Comparison of ENCODE assay signal across 1 cellular context in the genomic region with DNA sequence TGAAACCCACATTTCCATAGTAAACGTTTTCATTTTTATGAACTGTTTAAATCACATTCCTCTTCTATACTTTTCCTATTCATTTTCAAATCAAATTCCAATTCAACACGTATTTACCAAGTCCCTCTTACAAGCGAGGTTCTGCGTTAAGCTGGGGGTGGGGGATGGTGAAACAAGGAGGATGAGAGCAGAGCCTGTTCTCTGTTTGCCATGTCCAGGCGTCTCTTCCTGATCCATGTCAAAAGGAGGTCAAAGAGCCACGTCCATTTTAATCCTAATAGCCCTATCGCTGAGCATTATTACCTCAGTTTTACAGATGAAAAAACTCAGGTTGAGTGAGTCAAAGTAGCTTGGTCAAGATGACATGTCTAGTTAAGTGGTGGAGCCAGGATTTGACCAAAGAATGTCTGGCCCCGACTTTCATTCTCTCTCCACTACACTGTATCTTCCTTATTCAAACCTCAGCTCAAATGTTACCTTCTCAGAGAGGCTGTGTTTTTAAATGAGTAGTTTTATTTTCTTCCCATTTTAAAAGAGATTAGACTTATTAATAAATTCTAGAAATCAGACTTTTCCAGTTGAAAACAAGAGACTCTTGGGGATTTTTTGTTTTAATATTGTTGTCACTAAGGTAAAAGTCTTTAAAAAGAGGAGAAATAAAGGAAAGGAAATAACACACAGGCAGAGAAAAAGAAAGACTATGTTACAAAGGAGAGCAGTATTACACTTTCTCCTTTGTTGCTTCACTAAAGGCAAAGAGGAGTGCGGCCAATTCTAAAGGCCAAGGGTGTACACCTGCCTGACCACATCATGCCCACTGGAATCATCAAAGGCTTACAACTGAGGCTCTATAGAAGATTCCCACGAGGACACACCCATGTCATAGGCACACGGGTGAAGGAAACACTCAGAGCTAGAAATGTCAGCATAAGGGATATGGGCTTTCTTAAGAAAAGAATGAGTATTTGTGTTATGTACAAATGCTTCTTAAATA.
TF ChIP-seq lines count a peak whose summit lies in the region.

No MANE protein-coding gene starts in this region.

TF ChIP-seq in H1, 55 proteins besides CTCF, POLR2A, EP300 and RAD21:
- no peak for TF ChIP-seq GABPA (IDR thresholded peaks at IDR 0.05; ENCODE audit: borderline replicate concordance, insufficient read depth, low read length)
- 0 out of 2 replicates have a peak, but pooled peaks have one; percentile 35 for TF ChIP-seq SP1 (IDR thresholded peaks at IDR 0.05; ENCODE audit: low read depth, low read length)
- TF ChIP-seq RBBP5 (IDR thresholded peaks at IDR 0.05; ENCODE audit: borderline replicate concordance, low read depth, low read length) = 0 out of 2 replicates have a peak, but pooled peaks have one; percentile 52
- TF ChIP-seq ASH2L (IDR thresholded peaks at IDR 0.05; ENCODE audit: low read length) = peak; percentile 61
- TF ChIP-seq, protein P1, sequence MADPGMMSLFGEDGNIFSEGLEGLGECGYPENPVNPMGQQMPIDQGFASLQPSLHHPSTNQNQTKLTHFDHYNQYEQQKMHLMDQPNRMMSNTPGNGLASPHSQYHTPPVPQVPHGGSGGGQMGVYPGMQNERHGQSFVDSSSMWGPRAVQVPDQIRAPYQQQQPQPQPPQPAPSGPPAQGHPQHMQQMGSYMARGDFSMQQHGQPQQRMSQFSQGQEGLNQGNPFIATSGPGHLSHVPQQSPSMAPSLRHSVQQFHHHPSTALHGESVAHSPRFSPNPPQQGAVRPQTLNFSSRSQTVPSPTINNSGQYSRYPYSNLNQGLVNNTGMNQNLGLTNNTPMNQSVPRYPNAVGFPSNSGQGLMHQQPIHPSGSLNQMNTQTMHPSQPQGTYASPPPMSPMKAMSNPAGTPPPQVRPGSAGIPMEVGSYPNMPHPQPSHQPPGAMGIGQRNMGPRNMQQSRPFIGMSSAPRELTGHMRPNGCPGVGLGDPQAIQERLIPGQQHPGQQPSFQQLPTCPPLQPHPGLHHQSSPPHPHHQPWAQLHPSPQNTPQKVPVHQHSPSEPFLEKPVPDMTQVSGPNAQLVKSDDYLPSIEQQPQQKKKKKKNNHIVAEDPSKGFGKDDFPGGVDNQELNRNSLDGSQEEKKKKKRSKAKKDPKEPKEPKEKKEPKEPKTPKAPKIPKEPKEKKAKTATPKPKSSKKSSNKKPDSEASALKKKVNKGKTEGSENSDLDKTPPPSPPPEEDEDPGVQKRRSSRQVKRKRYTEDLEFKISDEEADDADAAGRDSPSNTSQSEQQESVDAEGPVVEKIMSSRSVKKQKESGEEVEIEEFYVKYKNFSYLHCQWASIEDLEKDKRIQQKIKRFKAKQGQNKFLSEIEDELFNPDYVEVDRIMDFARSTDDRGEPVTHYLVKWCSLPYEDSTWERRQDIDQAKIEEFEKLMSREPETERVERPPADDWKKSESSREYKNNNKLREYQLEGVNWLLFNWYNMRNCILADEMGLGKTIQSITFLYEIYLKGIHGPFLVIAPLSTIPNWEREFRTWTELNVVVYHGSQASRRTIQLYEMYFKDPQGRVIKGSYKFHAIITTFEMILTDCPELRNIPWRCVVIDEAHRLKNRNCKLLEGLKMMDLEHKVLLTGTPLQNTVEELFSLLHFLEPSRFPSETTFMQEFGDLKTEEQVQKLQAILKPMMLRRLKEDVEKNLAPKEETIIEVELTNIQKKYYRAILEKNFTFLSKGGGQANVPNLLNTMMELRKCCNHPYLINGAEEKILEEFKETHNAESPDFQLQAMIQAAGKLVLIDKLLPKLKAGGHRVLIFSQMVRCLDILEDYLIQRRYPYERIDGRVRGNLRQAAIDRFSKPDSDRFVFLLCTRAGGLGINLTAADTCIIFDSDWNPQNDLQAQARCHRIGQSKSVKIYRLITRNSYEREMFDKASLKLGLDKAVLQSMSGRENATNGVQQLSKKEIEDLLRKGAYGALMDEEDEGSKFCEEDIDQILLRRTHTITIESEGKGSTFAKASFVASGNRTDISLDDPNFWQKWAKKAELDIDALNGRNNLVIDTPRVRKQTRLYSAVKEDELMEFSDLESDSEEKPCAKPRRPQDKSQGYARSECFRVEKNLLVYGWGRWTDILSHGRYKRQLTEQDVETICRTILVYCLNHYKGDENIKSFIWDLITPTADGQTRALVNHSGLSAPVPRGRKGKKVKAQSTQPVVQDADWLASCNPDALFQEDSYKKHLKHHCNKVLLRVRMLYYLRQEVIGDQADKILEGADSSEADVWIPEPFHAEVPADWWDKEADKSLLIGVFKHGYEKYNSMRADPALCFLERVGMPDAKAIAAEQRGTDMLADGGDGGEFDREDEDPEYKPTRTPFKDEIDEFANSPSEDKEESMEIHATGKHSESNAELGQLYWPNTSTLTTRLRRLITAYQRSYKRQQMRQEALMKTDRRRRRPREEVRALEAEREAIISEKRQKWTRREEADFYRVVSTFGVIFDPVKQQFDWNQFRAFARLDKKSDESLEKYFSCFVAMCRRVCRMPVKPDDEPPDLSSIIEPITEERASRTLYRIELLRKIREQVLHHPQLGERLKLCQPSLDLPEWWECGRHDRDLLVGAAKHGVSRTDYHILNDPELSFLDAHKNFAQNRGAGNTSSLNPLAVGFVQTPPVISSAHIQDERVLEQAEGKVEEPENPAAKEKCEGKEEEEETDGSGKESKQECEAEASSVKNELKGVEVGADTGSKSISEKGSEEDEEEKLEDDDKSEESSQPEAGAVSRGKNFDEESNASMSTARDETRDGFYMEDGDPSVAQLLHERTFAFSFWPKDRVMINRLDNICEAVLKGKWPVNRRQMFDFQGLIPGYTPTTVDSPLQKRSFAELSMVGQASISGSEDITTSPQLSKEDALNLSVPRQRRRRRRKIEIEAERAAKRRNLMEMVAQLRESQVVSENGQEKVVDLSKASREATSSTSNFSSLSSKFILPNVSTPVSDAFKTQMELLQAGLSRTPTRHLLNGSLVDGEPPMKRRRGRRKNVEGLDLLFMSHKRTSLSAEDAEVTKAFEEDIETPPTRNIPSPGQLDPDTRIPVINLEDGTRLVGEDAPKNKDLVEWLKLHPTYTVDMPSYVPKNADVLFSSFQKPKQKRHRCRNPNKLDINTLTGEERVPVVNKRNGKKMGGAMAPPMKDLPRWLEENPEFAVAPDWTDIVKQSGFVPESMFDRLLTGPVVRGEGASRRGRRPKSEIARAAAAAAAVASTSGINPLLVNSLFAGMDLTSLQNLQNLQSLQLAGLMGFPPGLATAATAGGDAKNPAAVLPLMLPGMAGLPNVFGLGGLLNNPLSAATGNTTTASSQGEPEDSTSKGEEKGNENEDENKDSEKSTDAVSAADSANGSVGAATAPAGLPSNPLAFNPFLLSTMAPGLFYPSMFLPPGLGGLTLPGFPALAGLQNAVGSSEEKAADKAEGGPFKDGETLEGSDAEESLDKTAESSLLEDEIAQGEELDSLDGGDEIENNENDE (IDR thresholded peaks at IDR 0.05; ENCODE audit: insufficient replicate concordance, low read length) = no peak
